Comparison of ENCODE assay signal across 8 cellular contexts in the genomic region with DNA sequence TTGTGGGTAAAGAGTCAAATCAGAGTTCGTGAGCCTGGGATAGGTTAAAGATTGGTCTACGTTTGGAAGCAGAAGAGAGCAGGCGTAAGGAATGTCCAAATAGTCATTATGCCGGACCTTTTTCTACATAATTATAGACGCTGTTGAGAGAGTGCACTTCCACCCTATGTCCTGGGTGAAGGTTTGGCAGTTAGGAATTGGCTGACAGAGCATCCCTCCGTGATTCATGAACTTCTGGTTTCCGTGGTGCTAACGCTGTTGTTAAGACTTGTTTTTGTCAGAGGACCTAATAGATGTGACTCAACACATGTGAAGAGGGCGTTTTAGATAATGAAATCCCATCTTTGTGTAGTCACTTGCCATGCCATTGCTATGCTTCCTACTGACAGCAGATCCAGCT. TPM values are rescaled to one million over a fixed set of nuclear protein-coding genes. Genes with fewer than 3 reads are reported as not detected.
A peak's percentile ranks its signal among the peaks of the same experiment; 100 is the strongest.
DNase-seq lines count a peak whose midpoint lies in the region; ATAC-seq and TF ChIP-seq lines count a peak whose summit lies in the region.

No MANE protein-coding gene starts in this region.

- peaks cover 15% of the 10 kb centered on the region for H3K79me2 ChIP-seq in parathyroid adenoma

- peaks cover 9% of the 10 kb centered on the region for H3K36me3 ChIP-seq in H7 (replicated peaks; ENCODE audit: control insufficient read depth, insufficient read depth, low read length)
- no peaks in the 10 kb centered on the region for H3K36me3 ChIP-seq in parathyroid adenoma (ENCODE audit: control insufficient read depth, insufficient read depth, low read length)

- H3K4me1 ChIP-seq in parathyroid adenoma, result peaks cover 8% of the 10 kb centered on the region

- H3K27ac ChIP-seq in parathyroid adenoma, result no peak overlapping the region

- peak; percentile 46 for DNase-seq in A172 (ENCODE audit: low spot score)
- DNase-seq in H7, result no peak
- DNase-seq in WTC11 (ENCODE audit: low spot score), result no peak
- peak; percentile 81 for DNase-seq in fibroblast of mammary gland (ENCODE audit: low read depth)

- H2AFZ ChIP-seq in parathyroid adenoma, result peak overlapping the region; percentile 89

- TF ChIP-seq CTCF in WTC11 (IDR thresholded peaks at IDR 0.05) (no peak), fibroblast of mammary gland (conservative IDR thresholded peaks at IDR 0.05; ENCODE audit: control insufficient read depth, insufficient read depth, low read depth, low read length) (no peak), parathyroid adenoma (IDR thresholded peaks at IDR 0.05) (no peak)

- no peak for ATAC-seq in WTC11
- ATAC-seq in GM18511 (IDR thresholded peaks at IDR 0.05; ENCODE audit: unreplicated experiment), result no peak
- no peak for ATAC-seq in HG02884 (IDR thresholded peaks at IDR 0.05; ENCODE audit: unreplicated experiment)
- no peak for ATAC-seq in HG02763 (IDR thresholded peaks at IDR 0.05; ENCODE audit: unreplicated experiment)

- no peaks in the 10 kb centered on the region for H3K27me3 Mint-ChIP-seq in WTC11 (ENCODE audit: low read depth)

- H3K4me3 ChIP-seq in H7 (ENCODE audit: insufficient read depth, low read depth, low read length), result peak overlapping the region; percentile 90
- H3K4me3 ChIP-seq in fibroblast of mammary gland (ENCODE audit: control insufficient read depth, low read depth, low read length), result peak overlapping the region; percentile 99
- peak overlapping the region; percentile 95 for H3K4me3 ChIP-seq in parathyroid adenoma (ENCODE audit: low read depth, low read length)

- no peak overlapping the region; the same call in 1 of the 2 replicates for H3K27ac Mint-ChIP-seq in WTC11

- H3K9me3 ChIP-seq in parathyroid adenoma (ENCODE audit: control insufficient read depth, low read length), result no peaks in the 10 kb centered on the region

- no peaks in the 10 kb centered on the region for H3K27me3 ChIP-seq in H7 (ENCODE audit: control insufficient read depth, insufficient read depth, low read length)
- no peaks in the 10 kb centered on the region for H3K27me3 ChIP-seq in parathyroid adenoma (ENCODE audit: control insufficient read depth, insufficient read depth, low read length)

- POLR2A ChIA-PET in WTC11 (lab: Charles Lee), result no interaction called here

- H3K9me3 Mint-ChIP-seq in WTC11, result no peaks in the 10 kb centered on the region

- peak overlapping the region; percentile 96 for H3K4me3 Mint-ChIP-seq in WTC11

- peaks cover 24% of the 10 kb centered on the region for H3K4me1 Mint-ChIP-seq in WTC11

- H3K9ac ChIP-seq in parathyroid adenoma, result no peak overlapping the region

- H3K4me2 ChIP-seq in parathyroid adenoma (ENCODE audit: low read length), result peak overlapping the region; percentile 92

- H3K36me3 Mint-ChIP-seq in WTC11, result peaks cover 38% of the 10 kb centered on the region

- CTCF ChIA-PET in WTC11 (lab: Charles Lee), result no interaction called here

TF ChIP-seq in WTC11, 78 proteins besides CTCF, POLR2A, EP300 and RAD21 (continues in another document):
- no peak for TF ChIP-seq GRHL2 (CRISPR knock-in tag; IDR thresholded peaks at IDR 0.05; ENCODE audit: insufficient replicate concordance, severe bottlenecking)
- TF ChIP-seq, protein P1, sequence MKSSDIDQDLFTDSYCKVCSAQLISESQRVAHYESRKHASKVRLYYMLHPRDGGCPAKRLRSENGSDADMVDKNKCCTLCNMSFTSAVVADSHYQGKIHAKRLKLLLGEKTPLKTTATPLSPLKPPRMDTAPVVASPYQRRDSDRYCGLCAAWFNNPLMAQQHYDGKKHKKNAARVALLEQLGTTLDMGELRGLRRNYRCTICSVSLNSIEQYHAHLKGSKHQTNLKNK (CRISPR knock-in tag; IDR thresholded peaks at IDR 0.05), result no peak
- no peak for TF ChIP-seq JUN (CRISPR knock-in tag; IDR thresholded peaks at IDR 0.05)
- TF ChIP-seq JAZF1 (CRISPR knock-in tag; IDR thresholded peaks at IDR 0.05), result no peak
- TF ChIP-seq CREM (CRISPR knock-in tag; IDR thresholded peaks at IDR 0.05), result no peak
- TF ChIP-seq HMGA2 (CRISPR knock-in tag; IDR thresholded peaks at IDR 0.05), result no peak
- TF ChIP-seq, protein P2, sequence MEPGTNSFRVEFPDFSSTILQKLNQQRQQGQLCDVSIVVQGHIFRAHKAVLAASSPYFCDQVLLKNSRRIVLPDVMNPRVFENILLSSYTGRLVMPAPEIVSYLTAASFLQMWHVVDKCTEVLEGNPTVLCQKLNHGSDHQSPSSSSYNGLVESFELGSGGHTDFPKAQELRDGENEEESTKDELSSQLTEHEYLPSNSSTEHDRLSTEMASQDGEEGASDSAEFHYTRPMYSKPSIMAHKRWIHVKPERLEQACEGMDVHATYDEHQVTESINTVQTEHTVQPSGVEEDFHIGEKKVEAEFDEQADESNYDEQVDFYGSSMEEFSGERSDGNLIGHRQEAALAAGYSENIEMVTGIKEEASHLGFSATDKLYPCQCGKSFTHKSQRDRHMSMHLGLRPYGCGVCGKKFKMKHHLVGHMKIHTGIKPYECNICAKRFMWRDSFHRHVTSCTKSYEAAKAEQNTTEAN (CRISPR knock-in tag; IDR thresholded peaks at IDR 0.05), result no peak
- TF ChIP-seq, protein P3, sequence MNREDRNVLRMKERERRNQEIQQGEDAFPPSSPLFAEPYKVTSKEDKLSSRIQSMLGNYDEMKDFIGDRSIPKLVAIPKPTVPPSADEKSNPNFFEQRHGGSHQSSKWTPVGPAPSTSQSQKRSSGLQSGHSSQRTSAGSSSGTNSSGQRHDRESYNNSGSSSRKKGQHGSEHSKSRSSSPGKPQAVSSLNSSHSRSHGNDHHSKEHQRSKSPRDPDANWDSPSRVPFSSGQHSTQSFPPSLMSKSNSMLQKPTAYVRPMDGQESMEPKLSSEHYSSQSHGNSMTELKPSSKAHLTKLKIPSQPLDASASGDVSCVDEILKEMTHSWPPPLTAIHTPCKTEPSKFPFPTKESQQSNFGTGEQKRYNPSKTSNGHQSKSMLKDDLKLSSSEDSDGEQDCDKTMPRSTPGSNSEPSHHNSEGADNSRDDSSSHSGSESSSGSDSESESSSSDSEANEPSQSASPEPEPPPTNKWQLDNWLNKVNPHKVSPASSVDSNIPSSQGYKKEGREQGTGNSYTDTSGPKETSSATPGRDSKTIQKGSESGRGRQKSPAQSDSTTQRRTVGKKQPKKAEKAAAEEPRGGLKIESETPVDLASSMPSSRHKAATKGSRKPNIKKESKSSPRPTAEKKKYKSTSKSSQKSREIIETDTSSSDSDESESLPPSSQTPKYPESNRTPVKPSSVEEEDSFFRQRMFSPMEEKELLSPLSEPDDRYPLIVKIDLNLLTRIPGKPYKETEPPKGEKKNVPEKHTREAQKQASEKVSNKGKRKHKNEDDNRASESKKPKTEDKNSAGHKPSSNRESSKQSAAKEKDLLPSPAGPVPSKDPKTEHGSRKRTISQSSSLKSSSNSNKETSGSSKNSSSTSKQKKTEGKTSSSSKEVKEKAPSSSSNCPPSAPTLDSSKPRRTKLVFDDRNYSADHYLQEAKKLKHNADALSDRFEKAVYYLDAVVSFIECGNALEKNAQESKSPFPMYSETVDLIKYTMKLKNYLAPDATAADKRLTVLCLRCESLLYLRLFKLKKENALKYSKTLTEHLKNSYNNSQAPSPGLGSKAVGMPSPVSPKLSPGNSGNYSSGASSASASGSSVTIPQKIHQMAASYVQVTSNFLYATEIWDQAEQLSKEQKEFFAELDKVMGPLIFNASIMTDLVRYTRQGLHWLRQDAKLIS (CRISPR knock-in tag; IDR thresholded peaks at IDR 0.05; ENCODE audit: borderline replicate concordance), result no peak
- no peak for TF ChIP-seq ZNF232 (CRISPR knock-in tag; IDR thresholded peaks at IDR 0.05)
- TF ChIP-seq, protein P4, sequence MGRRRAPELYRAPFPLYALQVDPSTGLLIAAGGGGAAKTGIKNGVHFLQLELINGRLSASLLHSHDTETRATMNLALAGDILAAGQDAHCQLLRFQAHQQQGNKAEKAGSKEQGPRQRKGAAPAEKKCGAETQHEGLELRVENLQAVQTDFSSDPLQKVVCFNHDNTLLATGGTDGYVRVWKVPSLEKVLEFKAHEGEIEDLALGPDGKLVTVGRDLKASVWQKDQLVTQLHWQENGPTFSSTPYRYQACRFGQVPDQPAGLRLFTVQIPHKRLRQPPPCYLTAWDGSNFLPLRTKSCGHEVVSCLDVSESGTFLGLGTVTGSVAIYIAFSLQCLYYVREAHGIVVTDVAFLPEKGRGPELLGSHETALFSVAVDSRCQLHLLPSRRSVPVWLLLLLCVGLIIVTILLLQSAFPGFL (CRISPR knock-in tag; IDR thresholded peaks at IDR 0.05; ENCODE audit: borderline replicate concordance), result no peak
- no peak for TF ChIP-seq SOX15 (CRISPR knock-in tag; IDR thresholded peaks at IDR 0.05)
- no peak for TF ChIP-seq SMAD4 (CRISPR knock-in tag; IDR thresholded peaks at IDR 0.05)
- TF ChIP-seq TEAD1 (CRISPR knock-in tag; IDR thresholded peaks at IDR 0.05), result no peak
- no peak for TF ChIP-seq ZNF671 (CRISPR knock-in tag; IDR thresholded peaks at IDR 0.05)
- TF ChIP-seq TEAD4 (CRISPR knock-in tag; IDR thresholded peaks at IDR 0.05), result no peak
- TF ChIP-seq, protein P5, sequence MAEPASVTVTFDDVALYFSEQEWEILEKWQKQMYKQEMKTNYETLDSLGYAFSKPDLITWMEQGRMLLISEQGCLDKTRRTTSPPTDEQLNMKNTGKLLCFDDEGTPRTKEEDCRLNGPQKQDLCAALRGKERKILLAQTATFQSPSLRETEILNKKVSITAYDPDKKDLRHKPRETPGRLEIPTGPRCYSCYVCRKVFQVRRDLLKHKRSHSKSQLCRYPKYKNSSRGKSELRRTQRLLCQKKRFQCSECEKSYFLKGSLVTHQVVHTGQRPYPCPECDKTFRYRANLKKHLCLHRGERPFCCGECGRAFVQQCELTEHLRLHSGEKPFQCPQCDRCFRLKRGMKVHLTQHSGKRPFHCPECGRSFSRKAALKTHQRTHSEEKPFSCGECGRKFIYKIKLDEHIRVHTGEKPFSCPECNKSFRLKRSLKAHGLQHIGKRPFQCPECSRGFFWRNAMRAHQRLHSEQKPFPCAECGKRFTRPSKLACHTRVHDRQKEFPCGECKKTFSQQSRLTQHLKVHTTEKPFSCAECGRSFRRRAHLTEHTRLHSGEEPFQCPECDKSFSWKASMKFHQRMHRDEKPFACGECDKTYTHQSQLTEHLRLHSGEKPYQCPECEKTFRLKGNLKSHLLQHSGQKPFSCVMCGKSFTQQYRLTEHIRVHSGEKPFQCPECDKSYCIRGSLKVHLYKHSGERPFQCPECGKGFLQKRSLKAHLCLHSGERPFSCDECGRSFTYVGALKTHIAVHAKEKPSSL (CRISPR knock-in tag; conservative IDR thresholded peaks at IDR 0.05), result no peak
- no peak for TF ChIP-seq ZNF317 (CRISPR knock-in tag; IDR thresholded peaks at IDR 0.05; ENCODE audit: borderline replicate concordance, low read depth)
- no peak for TF ChIP-seq GABPB1 (CRISPR knock-in tag; IDR thresholded peaks at IDR 0.05)
- TF ChIP-seq ELF4 (CRISPR knock-in tag; IDR thresholded peaks at IDR 0.05; ENCODE audit: low read depth), result no peak

RNA-seq across cellular contexts. Expression of a gene that starts 1.1 kb away (rescaled TPM):
- 19.7 and 20.7 TPM in 2 replicates for total RNA-seq in A172 (2014; rRNA removed; shearing (Covaris generic))
- 25.7 and 31.2 TPM in 2 replicates for total RNA-seq in H7 (2014; rRNA removed; shearing (Covaris generic))
- 23.9 to 26.1 TPM (median 25.4 TPM) in 3 replicates for total RNA-seq in WTC11 (2021)

RNA-seq across cellular contexts. Expression of a gene that starts 1.2 kb away (rescaled TPM):
- total RNA-seq in A172 (2014; rRNA removed; shearing (Covaris generic)), result 40.8 and 48.8 TPM in 2 replicates
- total RNA-seq in H7 (2014; rRNA removed; shearing (Covaris generic)), result 13.3 and 14.0 TPM in 2 replicates
- 13.7 to 18.2 TPM (median 17.5 TPM) in 3 replicates for total RNA-seq in WTC11 (2021)

Comparison
In these comparisons a context has a peak if more than half of its experiments do, and no peak if none do; other contexts are left out.
1. DNase-seq: peak in A172 (single experiment) and fibroblast of mammary gland (single experiment); none in H7 (single experiment) and WTC11 (single experiment).
2. Peak in every context shown above with its lines, with median percentiles within 50 percentile points of each other: H3K4me3 ChIP-seq.